ENCODE assay signal across 6 cellular contexts in the genomic region with DNA sequence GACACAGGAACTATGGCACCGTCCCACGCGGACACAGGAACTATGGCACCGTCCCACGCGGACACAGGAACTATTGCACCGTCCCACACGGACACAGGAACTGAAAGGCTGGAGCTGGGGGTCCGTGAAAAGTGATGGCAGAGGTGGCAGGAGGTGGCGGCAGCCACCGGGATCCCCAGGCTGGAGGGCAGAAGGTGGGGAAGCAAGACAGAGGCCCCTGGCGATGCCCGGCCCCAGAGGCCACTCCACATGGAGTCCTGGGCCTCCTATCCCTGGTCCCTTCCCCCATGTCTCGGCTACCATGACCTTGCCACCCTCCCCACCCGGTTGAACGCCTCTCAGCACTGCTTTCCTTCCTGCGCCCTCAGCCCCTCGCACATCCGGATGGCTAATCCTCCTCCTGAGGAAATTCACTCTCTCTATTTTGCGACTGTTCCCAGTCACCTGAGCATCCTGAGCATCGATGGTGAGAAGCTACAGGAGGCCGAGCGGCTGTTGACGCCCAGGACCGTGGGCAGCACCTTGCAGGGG.
"Had no signal": no experiment of that assay in that cellular context is flagged by ENCODE, and none has a peak within 500 bp of the region (broad histone marks: within the 10 kb centered on the region; RNA-seq: fewer than 3 reads in every experiment).

No MANE protein-coding gene starts in this region.

- H2AFZ ChIP-seq: GM23248 had no signal

- H3K27ac ChIP-seq: GM23248, KMS-11 had no signal

- H3K4me3 ChIP-seq: GM23248 had no signal

- H3K9ac ChIP-seq: GM23248, KMS-11 had no signal

- H3K4me2 ChIP-seq: KMS-11 had no signal

- DNase-seq: GM23248, GOT3, H7, HCEC 1CT, KBM-7 had no signal
